24 cellular contexts compared by ENCODE assay signal in the genomic region with DNA sequence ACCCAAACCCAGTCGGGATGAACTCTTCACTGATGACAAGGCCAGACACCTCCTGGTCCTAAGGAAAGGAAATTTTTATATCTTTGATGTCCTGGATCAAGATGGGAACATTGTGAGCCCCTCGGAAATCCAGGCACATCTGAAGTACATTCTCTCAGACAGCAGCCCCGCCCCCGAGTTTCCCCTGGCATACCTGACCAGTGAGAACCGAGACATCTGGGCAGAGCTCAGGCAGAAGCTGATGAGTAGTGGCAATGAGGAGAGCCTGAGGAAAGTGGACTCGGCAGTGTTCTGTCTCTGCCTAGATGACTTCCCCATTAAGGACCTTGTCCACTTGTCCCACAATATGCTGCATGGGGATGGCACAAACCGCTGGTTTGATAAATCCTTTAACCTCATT.
"Had no signal": no experiment of that assay in that cellular context is flagged by ENCODE, and none has a peak within 500 bp of the region (broad histone marks: within the 10 kb centered on the region; RNA-seq: fewer than 3 reads in every experiment).

No MANE protein-coding gene starts in this region.

- H3K4me3 ChIP-seq: dorsolateral prefrontal cortex, gastrocnemius medialis, lung, prostate gland, right atrium auricular region, sigmoid colon, testis, tibial artery had no signal

- H3K4me1 ChIP-seq: gastrocnemius medialis, prostate gland, sigmoid colon, testis had no signal

- DNase-seq: dorsolateral prefrontal cortex; effector CD4-positive, alpha-beta T cell; foreskin fibroblast; gastrocnemius medialis; head of caudate nucleus; mesenchymal stem cell; midbrain; naive thymus-derived CD4-positive, alpha-beta T cell; nephron progenitor cell; nucleus accumbens; sigmoid colon; stimulated activated CD4-positive, alpha-beta T cell treated with anti-CD3 and anti-CD28 coated beads, Interleukin-2, amount 100 ng/mL, for 24 hours; stimulated activated CD4-positive, alpha-beta T cell treated with anti-CD3 and anti-CD28 coated beads, Interleukin-4, amount 100 ng/mL, for 24 hours; stimulated activated naive CD8-positive, alpha-beta T cell treated with anti-CD3 and anti-CD28 coated beads, Interleukin-15, Interleukin-2, amounts not matched to agents 100 U/mL and 50 U/mL, for 24 hours; substantia nigra; testis; tibial artery had no signal

- H3K4me3 Mint-ChIP-seq: naive thymus-derived CD4-positive, alpha-beta T cell; nephron progenitor cell; stimulated activated effector memory CD8-positive, alpha-beta T cell treated with anti-CD3 and anti-CD28 coated beads, Interleukin-12 subunit alpha, Interleukin-12 subunit beta, amount 100 ng/mL, for 72 hours; type B pancreatic cell had no signal

- ATAC-seq: esophagus mucosa; gastrocnemius medialis; naive thymus-derived CD4-positive, alpha-beta T cell; stimulated activated effector memory CD8-positive, alpha-beta T cell treated with anti-CD3 and anti-CD28 coated beads, Interleukin-12 subunit alpha, Interleukin-12 subunit beta, amount 100 ng/mL, for 72 hours; stimulated activated naive CD8-positive, alpha-beta T cell treated with anti-CD3 and anti-CD28 coated beads, Interleukin-15, Interleukin-2, amounts not matched to agents 100 U/mL and 50 U/mL, for 24 hours had no signal

- H3K27me3 ChIP-seq: dorsolateral prefrontal cortex, gastrocnemius medialis, right atrium auricular region, sigmoid colon, testis, tibial artery had no signal

- H3K27ac ChIP-seq: dorsolateral prefrontal cortex, epithelial cell of prostate, gastrocnemius medialis, prostate gland, right atrium auricular region, sigmoid colon, testis, tibial artery had no signal

- H3K27me3 Mint-ChIP-seq: naive thymus-derived CD4-positive, alpha-beta T cell; type B pancreatic cell had no signal

- H3K4me1 Mint-ChIP-seq: stimulated activated effector memory CD8-positive, alpha-beta T cell treated with anti-CD3 and anti-CD28 coated beads, Interleukin-12 subunit alpha, Interleukin-12 subunit beta, amount 100 ng/mL, for 72 hours had no signal

- H3K27ac Mint-ChIP-seq: naive thymus-derived CD4-positive, alpha-beta T cell; nephron progenitor cell; stimulated activated effector memory CD8-positive, alpha-beta T cell treated with anti-CD3 and anti-CD28 coated beads, Interleukin-12 subunit alpha, Interleukin-12 subunit beta, amount 100 ng/mL, for 72 hours; type B pancreatic cell had no signal

- H3K9me3 ChIP-seq: gastrocnemius medialis, prostate gland, right atrium auricular region, testis, tibial artery had no signal
